ENCODE assay signal across 2 cellular contexts in the genomic region with DNA sequence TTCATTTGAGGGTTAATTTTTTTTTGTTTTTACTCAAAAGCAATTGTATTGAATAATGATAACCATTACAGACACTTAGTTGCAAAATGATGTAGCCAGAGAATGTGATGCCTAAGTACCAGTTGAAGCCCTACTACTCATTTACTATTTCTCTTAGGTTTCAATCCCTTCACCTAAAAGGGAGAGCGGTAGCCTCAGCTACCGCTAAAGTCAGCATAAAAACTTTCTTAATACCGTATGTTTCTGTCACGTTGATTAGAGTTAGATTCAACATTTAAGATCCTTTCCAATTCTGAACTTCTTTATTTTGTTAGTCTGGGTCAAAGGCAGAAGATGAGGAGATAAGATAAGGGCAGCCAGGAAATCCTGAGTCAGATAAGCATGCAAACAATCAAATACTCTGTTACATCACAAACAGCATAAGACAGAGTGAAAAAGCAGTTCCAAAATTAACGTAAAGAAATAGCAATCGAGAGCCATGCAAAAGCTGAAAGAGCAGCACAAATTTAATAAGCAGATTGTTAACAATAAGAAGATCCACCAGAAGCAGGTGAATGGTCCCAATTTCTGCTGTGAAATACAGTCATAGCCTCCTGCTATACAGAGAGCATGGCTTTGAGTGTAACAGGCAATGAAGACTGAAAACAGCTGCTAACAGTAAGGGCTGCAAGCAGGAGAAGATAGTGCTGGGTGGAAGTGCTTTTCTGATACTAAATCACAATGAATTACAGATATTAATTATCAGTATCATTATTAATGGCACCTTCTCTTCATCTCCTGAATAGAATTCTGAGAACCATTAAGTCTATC.
TF ChIP-seq lines count a peak whose summit lies in the region.

No MANE protein-coding gene starts in this region.

TF ChIP-seq in IMR-90, 13 proteins besides CTCF, POLR2A, EP300 and RAD21:
- TF ChIP-seq NFE2L2 (IDR thresholded peaks at IDR 0.05; ENCODE audit: low read depth, low read length) = no peak
- TF ChIP-seq, protein P1, sequence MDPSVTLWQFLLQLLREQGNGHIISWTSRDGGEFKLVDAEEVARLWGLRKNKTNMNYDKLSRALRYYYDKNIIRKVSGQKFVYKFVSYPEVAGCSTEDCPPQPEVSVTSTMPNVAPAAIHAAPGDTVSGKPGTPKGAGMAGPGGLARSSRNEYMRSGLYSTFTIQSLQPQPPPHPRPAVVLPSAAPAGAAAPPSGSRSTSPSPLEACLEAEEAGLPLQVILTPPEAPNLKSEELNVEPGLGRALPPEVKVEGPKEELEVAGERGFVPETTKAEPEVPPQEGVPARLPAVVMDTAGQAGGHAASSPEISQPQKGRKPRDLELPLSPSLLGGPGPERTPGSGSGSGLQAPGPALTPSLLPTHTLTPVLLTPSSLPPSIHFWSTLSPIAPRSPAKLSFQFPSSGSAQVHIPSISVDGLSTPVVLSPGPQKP (IDR thresholded peaks at IDR 0.05; ENCODE audit: borderline replicate concordance, low read depth, low read length) = no peak
- TF ChIP-seq FOS (IDR thresholded peaks at IDR 0.05; ENCODE audit: low read depth, low read length) = no peak
- no peak for TF ChIP-seq BHLHE40 (IDR thresholded peaks at IDR 0.05; ENCODE audit: low read depth, low read length)
- TF ChIP-seq RCOR1 (IDR thresholded peaks at IDR 0.05; ENCODE audit: insufficient replicate concordance, low read length) = no peak
- TF ChIP-seq, protein P2, sequence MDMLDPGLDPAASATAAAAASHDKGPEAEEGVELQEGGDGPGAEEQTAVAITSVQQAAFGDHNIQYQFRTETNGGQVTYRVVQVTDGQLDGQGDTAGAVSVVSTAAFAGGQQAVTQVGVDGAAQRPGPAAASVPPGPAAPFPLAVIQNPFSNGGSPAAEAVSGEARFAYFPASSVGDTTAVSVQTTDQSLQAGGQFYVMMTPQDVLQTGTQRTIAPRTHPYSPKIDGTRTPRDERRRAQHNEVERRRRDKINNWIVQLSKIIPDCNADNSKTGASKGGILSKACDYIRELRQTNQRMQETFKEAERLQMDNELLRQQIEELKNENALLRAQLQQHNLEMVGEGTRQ (IDR thresholded peaks at IDR 0.05; ENCODE audit: low read depth, low read length) = no peak
- no peak for TF ChIP-seq CHD1 (IDR thresholded peaks at IDR 0.05; ENCODE audit: low read depth, low read length)
- TF ChIP-seq SMC3 (IDR thresholded peaks at IDR 0.05; ENCODE audit: low read depth, low read length) = no peak
- TF ChIP-seq MAFK (IDR thresholded peaks at IDR 0.05; ENCODE audit: low read depth, low read length) = 0 out of 2 replicates have a peak, but pooled peaks have one; percentile 22

TF ChIP-seq in liver, 16 proteins besides CTCF, POLR2A, EP300 and RAD21:
- TF ChIP-seq HNF4A (conservative IDR thresholded peaks at IDR 0.05) (peak in 1 of 2 donors; percentile 58), GABPA (IDR thresholded peaks at IDR 0.05 in 1 of 2, conservative IDR thresholded peaks at IDR 0.05 in 1 of 2) (no peak), FOXA2 (IDR thresholded peaks at IDR 0.05) (peak; percentile 22), EGR1 (IDR thresholded peaks at IDR 0.05; ENCODE audit: low read depth in 2 of 2) (peak in 1 of 2 donors; percentile 38), RXRA (IDR thresholded peaks at IDR 0.05) (peak in 1 of 2 donors; percentile 62), FOXA1 (IDR thresholded peaks at IDR 0.05) (no peak), JUND (IDR thresholded peaks at IDR 0.05) (peak; percentile 59 to 92)
